In the genomic region with DNA sequence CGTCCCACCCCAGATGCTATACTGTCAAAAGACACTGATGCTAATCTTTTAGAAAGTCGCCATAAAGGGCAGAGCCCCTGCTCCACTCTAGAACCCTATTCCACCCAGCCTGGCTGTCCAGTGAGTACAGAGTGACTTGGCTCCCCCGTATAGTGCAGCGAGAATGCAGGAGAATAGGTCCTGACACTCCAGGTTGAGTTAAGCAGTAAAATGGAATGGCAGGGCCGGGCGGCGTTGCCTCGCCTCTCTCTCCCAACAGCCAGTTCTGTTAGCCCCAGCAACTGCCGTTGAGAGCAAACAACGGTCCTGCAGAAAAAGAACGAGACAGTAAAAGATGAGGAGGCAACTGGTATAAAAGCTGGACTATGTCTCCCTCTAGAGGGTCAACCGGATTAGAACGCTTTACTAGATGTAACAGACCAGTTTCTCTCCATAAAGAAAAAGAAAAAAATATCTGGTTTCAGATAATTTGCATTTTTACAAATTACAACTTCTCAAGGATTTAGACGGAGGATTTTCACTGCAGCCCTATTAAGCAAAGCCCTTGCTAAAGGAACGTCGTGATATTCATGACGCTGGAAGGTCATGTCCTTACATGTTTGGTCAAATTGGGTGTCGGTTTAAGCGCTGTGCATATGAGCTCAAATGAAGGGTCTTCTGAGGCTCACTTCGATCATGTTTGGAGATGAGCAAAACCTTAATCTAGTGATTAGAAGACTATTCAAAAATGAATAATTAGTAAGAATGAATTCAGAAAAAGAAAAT, we compare ENCODE assay signal across 8 cellular contexts.
DNase-seq lines count a peak whose midpoint lies in the region; ATAC-seq and TF ChIP-seq lines count a peak whose summit lies in the region.

No MANE protein-coding gene starts in this region.

- peaks cover 0 to 5% of the 10 kb centered on the region in 2 donors for H3K4me1 ChIP-seq in mucosa of rectum (ENCODE audit: control insufficient read depth in 2 of 2, insufficient read depth in 2 of 2, low read length in 2 of 2)
- peaks cover 3 to 27% (median 24%) of the 10 kb centered on the region in 5 donors for H3K4me1 ChIP-seq in subcutaneous abdominal adipose tissue (ENCODE audit: control insufficient read depth in 5 of 5, insufficient read depth in 5 of 5, low read length in 5 of 5)

- peak; percentile 47 for TF ChIP-seq POLR2A in erythroblast (IDR thresholded peaks at IDR 0.05; ENCODE audit: low read length)

- DNase-seq in DMS153 treated with DMSO at 0.1 percent for 48 hours (lab: John Stamatoyannopoulos, UW; ENCODE audit: unreplicated experiment), result peak; percentile 77
- peak; percentile 82 for DNase-seq in HT-29 (ENCODE audit: low spot score)
- peak; percentile 59 for DNase-seq in NCI-H82 treated with DMSO at 0.1 percent for 48 hours (lab: John Stamatoyannopoulos, UW; ENCODE audit: unreplicated experiment)
- DNase-seq in activated CD8-positive, alpha-beta memory T cell treated with anti-CD3 and anti-CD28 coated beads, Interleukin-2, amount 50 U/mL, for 1 hour (ENCODE audit: extremely low read depth), result peak; percentile 21
- peak; percentile 86 to 89 for DNase-seq in erythroblast (lab: John Stamatoyannopoulos, UW)

- peak overlapping the region; percentile 50 to 64 for H3K4me3 ChIP-seq in mucosa of rectum (ENCODE audit: low read length in 2 of 2)
- peak overlapping the region; percentile 63 to 75 (median 66) for H3K4me3 ChIP-seq in subcutaneous abdominal adipose tissue (ENCODE audit: low read depth in 1 of 5, low read length in 5 of 5)

- H3K9me3 ChIP-seq in mucosa of rectum (ENCODE audit: control insufficient read depth in 2 of 2, low read length in 2 of 2) (no peaks in the 10 kb centered on the region), subcutaneous abdominal adipose tissue (ENCODE audit: control insufficient read depth in 5 of 5, low read length in 5 of 5) (peaks cover 0 to 4% (median 0%) of the 10 kb centered on the region in 5 donors)

- H3K27ac ChIP-seq in mucosa of rectum (ENCODE audit: low read depth in 2 of 2, low read length in 2 of 2) (no peak overlapping the region), subcutaneous abdominal adipose tissue (ENCODE audit: low read depth, low read length) (no peak overlapping the region)

- H3K9ac ChIP-seq in mucosa of rectum (ENCODE audit: low read depth in 1 of 2, low read length in 2 of 2), result no peak overlapping the region
- no peak overlapping the region for H3K9ac ChIP-seq in subcutaneous abdominal adipose tissue (ENCODE audit: low read length in 5 of 5)

- H3K27me3 ChIP-seq in mucosa of rectum (ENCODE audit: control insufficient read depth in 2 of 2, insufficient read depth in 2 of 2, low read length in 2 of 2), result peaks cover 16 to 25% of the 10 kb centered on the region in 2 donors
- peaks cover 16 to 29% (median 25%) of the 10 kb centered on the region in 5 donors for H3K27me3 ChIP-seq in subcutaneous abdominal adipose tissue (ENCODE audit: control insufficient read depth in 5 of 5, insufficient read depth in 4 of 5, low read length in 5 of 5)

- ATAC-seq in GM21447 (IDR thresholded peaks at IDR 0.05; ENCODE audit: unreplicated experiment), result peak; percentile 88

- H3K36me3 ChIP-seq in mucosa of rectum (ENCODE audit: control insufficient read depth in 2 of 2, insufficient read depth in 2 of 2, low read length in 2 of 2) (no peaks in the 10 kb centered on the region), subcutaneous abdominal adipose tissue (ENCODE audit: control insufficient read depth in 5 of 5, insufficient read depth in 5 of 5, low read length in 5 of 5) (no peaks in the 10 kb centered on the region)

Comparison
In these comparisons a context has a peak if more than half of its experiments do, and no peak if none do; other contexts are left out.
1. DNase-seq: peak in every context shown above with its lines; median percentile 88 in erythroblast; 82 in HT-29; 77 in DMS153 treated with DMSO at 0.1 percent for 48 hours; 59 in NCI-H82 treated with DMSO at 0.1 percent for 48 hours; 21 in activated CD8-positive, alpha-beta memory T cell treated with anti-CD3 and anti-CD28 coated beads, Interleukin-2, amount 50 U/mL, for 1 hour.